9 cellular contexts compared by ENCODE assay signal in genomic region chr19:19115954-19116353, GRCh38. TPM values are rescaled to one million over a fixed set of nuclear protein-coding genes. Genes with fewer than 3 reads are reported as not detected.
DNase-seq lines count a peak whose midpoint lies in the region; ATAC-seq and TF ChIP-seq lines count a peak whose summit lies in the region.
"Had no signal": no experiment of that assay in that cellular context is flagged by ENCODE, and none has a peak within 500 bp of the region (broad histone marks: within the 10 kb centered on the region; RNA-seq: fewer than 3 reads in every experiment).

No MANE protein-coding gene starts in this region.

- H3K9me3 ChIP-seq in tibial nerve = no peaks in the 10 kb centered on the region
- H3K9me3 ChIP-seq in MG63 = no peaks in the 10 kb centered on the region

- H3K4me3 ChIP-seq in kidney epithelial cell (ENCODE audit: low read depth, low read length) = no peak overlapping the region
- no peak overlapping the region for H3K4me3 ChIP-seq in tibial nerve
- no peak overlapping the region for H3K4me3 ChIP-seq in MG63

- no peak for TF ChIP-seq EP300 in tibial nerve (IDR thresholded peaks at IDR 0.05)

- ATAC-seq in HG02870 (IDR thresholded peaks at IDR 0.05; ENCODE audit: unreplicated experiment) = no peak

- WGBS in tibial nerve, 2 donors = 78 to 81% methylated on average over 9 of the region's 9 CpGs

- H3K27me3 ChIP-seq in kidney epithelial cell (ENCODE audit: control insufficient read depth, insufficient read depth, low read length) (peaks cover 7% of the 10 kb centered on the region), tibial nerve (no peaks in the 10 kb centered on the region), MG63 (no peaks in the 10 kb centered on the region)

- H3K36me3 ChIP-seq in kidney epithelial cell (ENCODE audit: control insufficient read depth, insufficient read depth, low read length) (no peaks in the 10 kb centered on the region), tibial nerve (peaks cover 0 to 49% (median 0%) of the 10 kb centered on the region in 3 donors), MG63 (peaks cover 27% of the 10 kb centered on the region)

- peak; percentile 57 for TF ChIP-seq CTCF in kidney epithelial cell (IDR thresholded peaks at IDR 0.05; ENCODE audit: insufficient read depth, low read length, poor library complexity, severe bottlenecking)
- peak; percentile 10 to 49 (median 26) for TF ChIP-seq CTCF in tibial nerve (IDR thresholded peaks at IDR 0.05)

- no peak overlapping the region for H3K27ac ChIP-seq in tibial nerve

- no peak for TF ChIP-seq POLR2A in tibial nerve (IDR thresholded peaks at IDR 0.05)

- no peaks in the 10 kb centered on the region for H3K4me1 ChIP-seq in tibial nerve

- DNase-seq in DMS 273 (lab: John Stamatoyannopoulos, UW; ENCODE audit: unreplicated experiment) = peak; percentile 56
- no peak for DNase-seq in DMS 273 treated with DMSO at 0.1 percent for 48 hours (lab: John Stamatoyannopoulos, UW)
- peak; percentile 33 for DNase-seq in NCI-H82 treated with DMSO at 0.1 percent for 48 hours (lab: John Stamatoyannopoulos, UW; ENCODE audit: unreplicated experiment)
- peak; percentile 21 for DNase-seq in activated T-helper 9 cell treated with anti-CD3 and anti-CD28 coated beads, Interleukin-2, amount 50 U/mL, for 16 hours (ENCODE audit: low read depth)
- DNase-seq in kidney epithelial cell (ENCODE audit: low read depth) = no peak
- DNase-seq in tibial nerve (ENCODE audit: low spot score in 2 of 2) = peak in 1 of 2 donors; percentile 19
- no peak for DNase-seq in MG63

RNA-seq across cellular contexts. Expression of gene TMEM161A, which starts 22.3 kb away (rescaled TPM):
- 24.5 and 42.6 TPM in 2 replicates for total RNA-seq in kidney epithelial cell
- total RNA-seq in tibial nerve = 10 to 100 TPM; 24.1 to 32.1 (median 24.8) TPM
- total RNA-seq in MG63 (2014; rRNA removed; shearing (Covaris generic); ENCODE audit: low replicate concordance) = 33.2 and 64.3 TPM in 2 replicates

RNA-seq across cellular contexts. Expression of gene SLC25A42, which starts 52.2 kb away (rescaled TPM):
- total RNA-seq in kidney epithelial cell (2.8 and 3.0 TPM in 2 replicates), tibial nerve (10 to 100 TPM; 13.8 to 25.5 (median 15.5) TPM)
- total RNA-seq in MG63 (2014; rRNA removed; shearing (Covaris generic); ENCODE audit: low replicate concordance) = 2.0 and 10.0 TPM in 2 replicates

RNA-seq across cellular contexts. Expression of gene MEF2B, which starts 54.1 kb away (rescaled TPM):
- total RNA-seq in kidney epithelial cell (0.13 TPM in 1 of 2 replicates, not detected in the other), tibial nerve (1 to 10 TPM in 1 of 4 donors, under 1 TPM in 1, not detected in 2; 0.21 to 3.7 TPM)
- 2.1 TPM in 1 of 2 replicates, not detected in the other for total RNA-seq in MG63 (2014; rRNA removed; shearing (Covaris generic); ENCODE audit: low replicate concordance)
- total RNA-seq: myocyte had no signal

Comparison
In these comparisons a context has a peak if more than half of its experiments do, and no peak if none do; other contexts are left out.
1. DNase-seq: peak in DMS 273 (single experiment), NCI-H82 treated with DMSO at 0.1 percent for 48 hours (single experiment) and activated T-helper 9 cell treated with anti-CD3 and anti-CD28 coated beads, Interleukin-2, amount 50 U/mL, for 16 hours (single experiment); none in DMS 273 treated with DMSO at 0.1 percent for 48 hours (single experiment), kidney epithelial cell (single experiment) and MG63 (single experiment).